In genomic region chr12:132437252-132438138, GRCh38 we compare ENCODE assay signal across 1 cellular context.
TF ChIP-seq lines count a peak whose summit lies in the region.

No MANE protein-coding gene starts in this region.

TF ChIP-seq in HepG2, 621 proteins besides CTCF, POLR2A, EP300 and RAD21 (continued from another document):
- no peak for TF ChIP-seq ZNF772 (CRISPR knock-in tag; IDR thresholded peaks at IDR 0.05)
- TF ChIP-seq AKAP8 (CRISPR knock-in tag; IDR thresholded peaks at IDR 0.05), result 0 out of 2 replicates have a peak, but pooled peaks have one; percentile 27
- TF ChIP-seq TAF15 (IDR thresholded peaks at IDR 0.05; ENCODE audit: low read depth, low read length, poor library complexity, severe bottlenecking), result no peak
- TF ChIP-seq MTF2 (CRISPR knock-in tag; IDR thresholded peaks at IDR 0.05; ENCODE audit: borderline replicate concordance), result no peak
- TF ChIP-seq MAX (IDR thresholded peaks at IDR 0.05), result peak; percentile 33; the same call in 1 of the 2 replicates
- TF ChIP-seq SAP130 (CRISPR knock-in tag; IDR thresholded peaks at IDR 0.05; ENCODE audit: low read depth), result peak; percentile 48; the same call in 1 of the 2 replicates
- TF ChIP-seq PCBP1 (IDR thresholded peaks at IDR 0.05; ENCODE audit: borderline replicate concordance, low read depth, low read length), result 0 out of 2 replicates have a peak, but pooled peaks have one; percentile 78
- TF ChIP-seq ZBTB34 (CRISPR knock-in tag; IDR thresholded peaks at IDR 0.05), result no peak
- TF ChIP-seq CHD2 (IDR thresholded peaks at IDR 0.05; ENCODE audit: low read depth, low read length), result no peak
- no peak for TF ChIP-seq ZNF276 (CRISPR knock-in tag; IDR thresholded peaks at IDR 0.05; ENCODE audit: low read depth)
TF ChIP-seq in HepG2: peak in this region for 20.
